Comparison of ENCODE assay signal across 20 cellular contexts in genomic region chr21:42807938-42808613, GRCh38.
"Had no signal": no experiment of that assay in that cellular context is flagged by ENCODE, and none has a peak within 500 bp of the region (broad histone marks: within the 10 kb centered on the region; RNA-seq: fewer than 3 reads in every experiment).

No MANE protein-coding gene starts in this region.

- H3K27ac ChIP-seq: colonic mucosa, esophagus squamous epithelium, tibial artery, VCaP had no signal

- H3K4me1 ChIP-seq: colonic mucosa, tibial artery had no signal

- H3K4me3 ChIP-seq: colonic mucosa, esophagus squamous epithelium, lung, tibial artery had no signal

- H3K36me3 ChIP-seq: colonic mucosa, esophagus squamous epithelium, tibial artery had no signal

- H3K9me3 ChIP-seq: colonic mucosa, esophagus squamous epithelium, tibial artery had no signal

- FAIRE-seq: islet of Langerhans, urothelium cell line had no signal

- ATAC-seq: left cardiac atrium had no signal

- DNase-seq: activated CD4-positive, alpha-beta T cell treated with anti-CD3 and anti-CD28 coated beads, Interleukin-2, amount 50 U/mL, for 4 hours; activated naive CD4-positive, alpha-beta T cell treated with anti-CD3 and anti-CD28 coated beads for 36 hours; activated T-cell treated with anti-CD3 and anti-CD28 coated beads, Interleukin-2, amount 50 U/mL, for 24 hours; central memory CD4-positive, alpha-beta T cell; colonic mucosa; esophagus squamous epithelium; left cardiac atrium; nucleus accumbens; posterior cingulate gyrus; retina; stimulated activated CD8-positive, alpha-beta memory T cell treated with anti-CD3 and anti-CD28 coated beads, Interleukin-4, amount 100 ng/mL, for 48 hours; stimulated activated naive CD4-positive, alpha-beta T cell treated with Interleukin-2 at 50 U/mL for 16 hours; substantia nigra; SW 1271; T-helper 2 cell; tibial artery had no signal

- H3K27me3 ChIP-seq: colonic mucosa, esophagus squamous epithelium had no signal
